Comparison of ENCODE assay signal across 9 cellular contexts in genomic region chr1:54888080-54888733, GRCh38. TPM values are rescaled to one million over a fixed set of nuclear protein-coding genes. Genes with fewer than 3 reads are reported as not detected.
DNase-seq lines count a peak whose midpoint lies in the region; ATAC-seq and TF ChIP-seq lines count a peak whose summit lies in the region.
"Had no signal": no experiment of that assay in that cellular context is flagged by ENCODE, and none has a peak within 500 bp of the region (broad histone marks: within the 10 kb centered on the region; RNA-seq: fewer than 3 reads in every experiment).

No MANE protein-coding gene starts in this region.

- peaks cover 43% of the 10 kb centered on the region for H3K4me1 Mint-ChIP-seq in chondrocyte (ENCODE audit: low read depth)
- H3K4me1 Mint-ChIP-seq in natural killer cell treated with Interleukin-12 subunit alpha and Interleukin-12 subunit beta and Interleukin-15 and Interleukin-18, amount 100 ng/mL, for 72 hours (ENCODE audit: low read depth in 2 of 2), result peaks cover 44 to 50% of the 10 kb centered on the region in 2 donors

- no peaks in the 10 kb centered on the region for H3K36me3 Mint-ChIP-seq in chondrocyte (ENCODE audit: low read depth)
- peaks cover 8% of the 10 kb centered on the region for H3K36me3 Mint-ChIP-seq in natural killer cell treated with Interleukin-12 subunit alpha and Interleukin-12 subunit beta and Interleukin-15 and Interleukin-18, amount 100 ng/mL, for 72 hours

- H3K27ac ChIP-seq in sigmoid colon (no peak overlapping the region), ovary (no peak overlapping the region)

- H3K4me3 Mint-ChIP-seq in chondrocyte (ENCODE audit: unreplicated experiment), result peak overlapping the region; percentile 95
- peak overlapping the region; percentile 96 for H3K4me3 Mint-ChIP-seq in natural killer cell treated with Interleukin-12 subunit alpha and Interleukin-12 subunit beta and Interleukin-15 and Interleukin-18, amount 100 ng/mL, for 72 hours

- H3K9me3 Mint-ChIP-seq in chondrocyte (ENCODE audit: low read depth), result no peaks in the 10 kb centered on the region
- no peaks in the 10 kb centered on the region for H3K9me3 Mint-ChIP-seq in natural killer cell treated with Interleukin-12 subunit alpha and Interleukin-12 subunit beta and Interleukin-15 and Interleukin-18, amount 100 ng/mL, for 72 hours

- WGBS in sigmoid colon, 2 donors, result 86 to 88% methylated on average over 7 of the region's 7 CpGs
- WGBS in ovary, 3 donors, result 77 to 82% (median 82%) methylated on average over 7 of the region's 7 CpGs

- intact Hi-C loops in sigmoid colon (cut with DNase I), result no loop called here
- intact Hi-C loops in ovary (cut with DNase I), result no loop called here

- H3K4me3 ChIP-seq in sigmoid colon, result no peak overlapping the region
- no peak overlapping the region for H3K4me3 ChIP-seq in ovary

- TF ChIP-seq EP300 in sigmoid colon (IDR thresholded peaks at IDR 0.05) (no peak), ovary (IDR thresholded peaks at IDR 0.05) (no peak)

- H3K27me3 ChIP-seq in sigmoid colon, result peaks cover 0 to 23% (median 4%) of the 10 kb centered on the region in 3 donors
- no peaks in the 10 kb centered on the region for H3K27me3 ChIP-seq in ovary

- no peaks in the 10 kb centered on the region for H3K36me3 ChIP-seq in sigmoid colon
- no peaks in the 10 kb centered on the region for H3K36me3 ChIP-seq in ovary

- H3K9me3 ChIP-seq in sigmoid colon (no peaks in the 10 kb centered on the region), ovary (no peaks in the 10 kb centered on the region)

- H3K4me1 ChIP-seq in sigmoid colon, result peaks cover 0 to 22% (median 15%) of the 10 kb centered on the region in 4 donors
- peaks cover 11% of the 10 kb centered on the region for H3K4me1 ChIP-seq in ovary (ENCODE audit: insufficient read depth)

- TF ChIP-seq CTCF in chondrocyte (IDR thresholded peaks at IDR 0.05) (no peak), sigmoid colon (IDR thresholded peaks at IDR 0.05) (no peak), ovary (IDR thresholded peaks at IDR 0.05) (no peak)

- DNase-seq in ELF-1 (ENCODE audit: low read depth, low spot score), result peak; percentile 44
- DNase-seq in NCI-H2029 (lab: John Stamatoyannopoulos, UW), result peak; percentile 41
- no peak for DNase-seq in chondrocyte (ENCODE audit: low spot score)
- no peak for DNase-seq in natural killer cell treated with Interleukin-12 subunit alpha and Interleukin-12 subunit beta and Interleukin-15 and Interleukin-18, amount 100 ng/mL, for 72 hours (ENCODE audit: low spot score)
- no peak for DNase-seq in sigmoid colon
- DNase-seq in kidney glomerular epithelial cell (lab: John Stamatoyannopoulos, UW), result no peak
- no peak for DNase-seq in NCI-H1105 treated with DMSO at 0.1 percent for 48 hours (lab: John Stamatoyannopoulos, UW)
- no peak for DNase-seq in ovary
- DNase-seq: small intestine had no signal

- peak overlapping the region; percentile 5 for H3K27ac Mint-ChIP-seq in chondrocyte (ENCODE audit: unreplicated experiment)
- peak overlapping the region; percentile 64 to 85 for H3K27ac Mint-ChIP-seq in natural killer cell treated with Interleukin-12 subunit alpha and Interleukin-12 subunit beta and Interleukin-15 and Interleukin-18, amount 100 ng/mL, for 72 hours

- no peak for ATAC-seq in natural killer cell treated with Interleukin-12 subunit alpha and Interleukin-12 subunit beta and Interleukin-15 and Interleukin-18, amount 100 ng/mL, for 72 hours

- H3K27me3 Mint-ChIP-seq in chondrocyte (ENCODE audit: low read depth), result no peaks in the 10 kb centered on the region
- peaks cover 12 to 23% of the 10 kb centered on the region in 2 donors for H3K27me3 Mint-ChIP-seq in natural killer cell treated with Interleukin-12 subunit alpha and Interleukin-12 subunit beta and Interleukin-15 and Interleukin-18, amount 100 ng/mL, for 72 hours

- TF ChIP-seq POLR2A in sigmoid colon (IDR thresholded peaks at IDR 0.05) (no peak), ovary (IDR thresholded peaks at IDR 0.05) (no peak)

RNA-seq across cellular contexts. Expression of gene DHCR24, which starts 1.2 kb away (rescaled TPM):
- total RNA-seq in chondrocyte (120 to 129 TPM (median 124 TPM) in 3 replicates), sigmoid colon (10 to 100 TPM in 1 of 4 donors, 1 to 10 TPM in 3; 4.4 to 22.1 (median 9.0) TPM), ovary (100 to 1,000 TPM in 2 of 7 donors, 10 to 100 TPM in 5; 10.5 to 220 (median 74.6) TPM)
- total RNA-seq in natural killer cell treated with Interleukin-12 subunit alpha and Interleukin-12 subunit beta and Interleukin-15 and Interleukin-18, amount 100 ng/mL, for 72 hours, result 100 to 1,000 TPM; 124 to 187 TPM
- polyA plus RNA-seq in sigmoid colon (100 to 1,000 TPM in 1 of 3 donors, 10 to 100 TPM in 2; 12.6 to 194 (median 17.6) TPM), ovary (1,000 to 10,000 TPM in 1 of 2 donors, 10 to 100 TPM in 1; 24.9 to 1,394 TPM)

Comparison
In these comparisons a context has a peak if more than half of its experiments do, and no peak if none do; other contexts are left out.
1. DNase-seq: peak in ELF-1 (single experiment) and NCI-H2029 (single experiment); none in chondrocyte (single experiment), natural killer cell treated with Interleukin-12 subunit alpha and Interleukin-12 subunit beta and Interleukin-15 and Interleukin-18, amount 100 ng/mL, for 72 hours (single experiment), sigmoid colon (single experiment), kidney glomerular epithelial cell (single experiment), NCI-H1105 treated with DMSO at 0.1 percent for 48 hours (single experiment) and ovary (0 of 5).